ENCODE assay signal across 8 cellular contexts in genomic region chr16:54817432-54817831, GRCh38.
DNase-seq lines count a peak whose midpoint lies in the region; ATAC-seq and TF ChIP-seq lines count a peak whose summit lies in the region.
"Had no signal": no experiment of that assay in that cellular context is flagged by ENCODE, and none has a peak within 500 bp of the region (broad histone marks: within the 10 kb centered on the region; RNA-seq: fewer than 3 reads in every experiment).

No MANE protein-coding gene starts in this region.

- no peak for ATAC-seq in HG03457 (IDR thresholded peaks at IDR 0.05; ENCODE audit: unreplicated experiment)

- peak; percentile 1 for DNase-seq in ELR (ENCODE audit: low read depth)
- peak; percentile 52 for DNase-seq in MV-4-11 (lab: John Stamatoyannopoulos, UW)
- peak; percentile 38 for DNase-seq in choroid plexus epithelial cell (ENCODE audit: low read depth)
- no peak for DNase-seq in osteoblast (ENCODE audit: insufficient read length, low spot score, missing footprints)
- DNase-seq in glomerular visceral epithelial cell (ENCODE audit: extremely low spot score): no peak
- no peak for DNase-seq in GM19238 (ENCODE audit: insufficient read length, low spot score)
- DNase-seq: activated naive CD4-positive, alpha-beta T cell treated with anti-CD3 and anti-CD28 coated beads for 36 hours had no signal

- H2AFZ ChIP-seq in osteoblast (ENCODE audit: low read length): no peak overlapping the region

- no peaks in the 10 kb centered on the region for H4K20me1 ChIP-seq in osteoblast (ENCODE audit: insufficient read depth, low read length)

- peak; percentile 40 for TF ChIP-seq CTCF in choroid plexus epithelial cell (conservative IDR thresholded peaks at IDR 0.05; ENCODE audit: low read depth, low read length)
- peak; percentile 53 for TF ChIP-seq CTCF in osteoblast (IDR thresholded peaks at IDR 0.05; ENCODE audit: extremely low read depth, low read depth, low read length)

- no peaks in the 10 kb centered on the region for H3K36me3 ChIP-seq in osteoblast (ENCODE audit: insufficient read depth, low read length)

- no peaks in the 10 kb centered on the region for H3K79me2 ChIP-seq in osteoblast (ENCODE audit: insufficient read depth, low read length)

- no peaks in the 10 kb centered on the region for H3K4me1 ChIP-seq in osteoblast (ENCODE audit: insufficient read depth, low read length)

- H3K4me3 ChIP-seq in choroid plexus epithelial cell (ENCODE audit: low read depth, low read length) (no peak overlapping the region), osteoblast (ENCODE audit: insufficient read depth, low read length) (no peak overlapping the region)

- H3K27me3 ChIP-seq in osteoblast (ENCODE audit: insufficient read depth, low read length): no peaks in the 10 kb centered on the region

- peak overlapping the region; percentile 13 for H3K4me2 ChIP-seq in osteoblast (ENCODE audit: insufficient read depth, low read length)

- H3K9me3 ChIP-seq in osteoblast (ENCODE audit: low read depth, low read length): no peaks in the 10 kb centered on the region

- no peak overlapping the region for H3K27ac ChIP-seq in osteoblast (ENCODE audit: low read depth, low read length)

Comparison
In these comparisons a context has a peak if more than half of its experiments do, and no peak if none do; other contexts are left out.
1. DNase-seq: peak in ELR (single experiment), MV-4-11 (single experiment) and choroid plexus epithelial cell (single experiment); none in osteoblast (single experiment), glomerular visceral epithelial cell (single experiment) and GM19238 (single experiment).